ENCODE assay signal across 21 cellular contexts in genomic region chr11:9804414-9804902, GRCh38.
A peak's percentile ranks its signal among the peaks of the same experiment; 100 is the strongest.
DNase-seq lines count a peak whose midpoint lies in the region; ATAC-seq and TF ChIP-seq lines count a peak whose summit lies in the region.
"Had no signal": no experiment of that assay in that cellular context is flagged by ENCODE, and none has a peak within 500 bp of the region (broad histone marks: within the 10 kb centered on the region; RNA-seq: fewer than 3 reads in every experiment).

No MANE protein-coding gene starts in this region.

- no peak for DNase-seq in heart right ventricle
- DNase-seq in Right ventricle myocardium superior, result no peak
- peak; percentile 44 for DNase-seq in fibroblast of villous mesenchyme (ENCODE audit: low read depth)
- no peak for DNase-seq in prostate gland (ENCODE audit: low spot score)
- DNase-seq in uterus, result no peak
- no peak for DNase-seq in amniotic stem cell (lab: John Stamatoyannopoulos, UW)
- DNase-seq in HUDEP-2 (lab: John Stamatoyannopoulos, UW; ENCODE audit: unreplicated experiment in 76 of 76), result no peak
- no peak for DNase-seq in mucosa of descending colon
- DNase-seq: activated CD8-positive, alpha-beta memory T cell treated with anti-CD3 and anti-CD28 coated beads for 24 hours; activated naive CD4-positive, alpha-beta T cell treated with anti-CD3 and anti-CD28 coated beads, Interleukin-2, amount 50 U/mL, for 16 hours; activated T-cell treated with anti-CD3 and anti-CD28 coated beads, Interleukin-2, amount 50 U/mL, for 48 hours; body of pancreas; endodermal cell; H9; Karpas-422; kidney; NCI-H2081; NCI-H446; SHP77 treated with DMSO at 0.1 percent for 48 hours had no signal

- intact Hi-C loops in heart right ventricle (cut with DNase I), result no loop called here
- intact Hi-C loops in Right ventricle myocardium superior (cut with DNase I), result no loop called here
- intact Hi-C loops in prostate gland (cut with DNase I), result loop anchor here (5.0 kb wide), 1 partner anchor 42 kb away; no protein-coding TSS in a partner anchor
- intact Hi-C loops in uterus (cut with DNase I; ENCODE audit: low total_unique reads), result no loop called here
- intact Hi-C loops in mucosa of descending colon (cut with DNase I, micrococcal nuclease), result no loop called here

- H3K9me3 ChIP-seq in heart right ventricle (no peaks in the 10 kb centered on the region), prostate gland (no peaks in the 10 kb centered on the region), uterus (no peaks in the 10 kb centered on the region), mucosa of descending colon (no peaks in the 10 kb centered on the region)
- H3K9me3 ChIP-seq: body of pancreas had no signal

- no peak for TF ChIP-seq POLR2A in prostate gland (IDR thresholded peaks at IDR 0.05)
- no peak for TF ChIP-seq POLR2A in uterus (IDR thresholded peaks at IDR 0.05)

- peaks cover 0 to 49% (median 22%) of the 10 kb centered on the region in 9 donors for H3K36me3 ChIP-seq in heart right ventricle
- H3K36me3 ChIP-seq in prostate gland, result no peaks in the 10 kb centered on the region
- no peaks in the 10 kb centered on the region for H3K36me3 ChIP-seq in uterus
- H3K36me3 ChIP-seq in mucosa of descending colon (ENCODE audit: low read depth), result no peaks in the 10 kb centered on the region

- H3K27me3 ChIP-seq in heart right ventricle, result no peaks in the 10 kb centered on the region
- H3K27me3 ChIP-seq in prostate gland (replicated peaks; ENCODE audit: insufficient read depth), result no peaks in the 10 kb centered on the region
- H3K27me3 ChIP-seq in uterus, result no peaks in the 10 kb centered on the region
- H3K27me3 ChIP-seq: body of pancreas had no signal

- ATAC-seq in heart right ventricle, result no peak
- ATAC-seq in Right ventricle myocardium superior (ENCODE audit: poor library complexity), result no peak
- no peak for ATAC-seq in mucosa of descending colon
- ATAC-seq: body of pancreas, GM12878 had no signal

- no peak overlapping the region for H3K4me3 ChIP-seq in heart right ventricle
- H3K4me3 ChIP-seq in fibroblast of villous mesenchyme (ENCODE audit: low read depth, low read length), result no peak overlapping the region
- no peak overlapping the region for H3K4me3 ChIP-seq in prostate gland
- H3K4me3 ChIP-seq in uterus, result no peak overlapping the region
- no peak overlapping the region for H3K4me3 ChIP-seq in mucosa of descending colon
- H3K4me3 ChIP-seq: body of pancreas, coronary artery, GM12878 had no signal

- TF ChIP-seq CTCF in heart right ventricle (IDR thresholded peaks at IDR 0.05) (no peak), fibroblast of villous mesenchyme (IDR thresholded peaks at IDR 0.05; ENCODE audit: insufficient read depth, low read depth, low read length) (no peak), prostate gland (IDR thresholded peaks at IDR 0.05) (no peak), uterus (IDR thresholded peaks at IDR 0.05) (no peak), mucosa of descending colon (IDR thresholded peaks at IDR 0.05) (no peak)

- H3K4me1 ChIP-seq in heart right ventricle (peaks cover 7 to 39% (median 34%) of the 10 kb centered on the region in 9 donors), prostate gland (replicated peaks) (no peaks in the 10 kb centered on the region), uterus (peaks cover 0 to 12% of the 10 kb centered on the region in 2 donors), mucosa of descending colon (ENCODE audit: low read depth) (no peaks in the 10 kb centered on the region)
- H3K4me1 ChIP-seq: body of pancreas had no signal

- WGBS in heart right ventricle, 2 donors, result 83 to 85% methylated on average over 2 of the region's 2 CpGs
- 74% methylated on average over 2 of the region's 2 CpGs for WGBS in prostate gland

- H3K27ac ChIP-seq in heart right ventricle, result peak overlapping the region in 7 of 10 donors; percentile 13 to 84 (median 77)
- peak overlapping the region; percentile 31 to 44 for H3K27ac ChIP-seq in prostate gland
- H3K27ac ChIP-seq in uterus, result peak overlapping the region; percentile 76 to 80
- H3K27ac ChIP-seq: body of pancreas had no signal
